ENCODE assay signal across 8 cellular contexts in genomic region chr9:35603986-35604577, GRCh38.
DNase-seq lines count a peak whose midpoint lies in the region; ATAC-seq, FAIRE-seq and TF ChIP-seq lines count a peak whose summit lies in the region.

No MANE protein-coding gene starts in this region.

- FAIRE-seq in islet of Langerhans (lab: Jason Lieb, UNC): peak; percentile 47

- ATAC-seq in GM19023 (IDR thresholded peaks at IDR 0.05; ENCODE audit: unreplicated experiment) (peak; percentile 87), HG03280 (IDR thresholded peaks at IDR 0.05; ENCODE audit: unreplicated experiment) (peak; percentile 84)

- DNase-seq in AG10803 (ENCODE audit: low read depth): peak; percentile 99
- peak; percentile 100 for DNase-seq in NCI-H345 (lab: John Stamatoyannopoulos, UW)
- peak; percentile 99 for DNase-seq in activated CD4-positive, CD25-positive, alpha-beta regulatory T cell treated with anti-CD3 and anti-CD28 coated beads, Interleukin-2, amount 50 U/mL, for 16 hours (ENCODE audit: low read depth, low spot score)
- DNase-seq in cerebellar cortex (ENCODE audit: low spot score): peak; percentile 99
- peak; percentile 99 for DNase-seq in stimulated activated CD4-positive, alpha-beta T cell treated with anti-CD3 and anti-CD28 coated beads, Interleukin-12 subunit alpha, Interleukin-12 subunit beta, amount 100 ng/mL, for 4 hours

- TF ChIP-seq CTCF in AG10803 (conservative IDR thresholded peaks at IDR 0.05; ENCODE audit: low read length): peak; percentile 71

- H3K4me3 ChIP-seq in AG10803 (ENCODE audit: low read length): peak overlapping the region; percentile 81

Comparison
In these comparisons a context has a peak if more than half of its experiments do, and no peak if none do; other contexts are left out.
1. Peak in every context shown above with its lines: DNase-seq, ATAC-seq and H3K4me3 ChIP-seq.